10 cellular contexts compared by ENCODE assay signal in the genomic region with DNA sequence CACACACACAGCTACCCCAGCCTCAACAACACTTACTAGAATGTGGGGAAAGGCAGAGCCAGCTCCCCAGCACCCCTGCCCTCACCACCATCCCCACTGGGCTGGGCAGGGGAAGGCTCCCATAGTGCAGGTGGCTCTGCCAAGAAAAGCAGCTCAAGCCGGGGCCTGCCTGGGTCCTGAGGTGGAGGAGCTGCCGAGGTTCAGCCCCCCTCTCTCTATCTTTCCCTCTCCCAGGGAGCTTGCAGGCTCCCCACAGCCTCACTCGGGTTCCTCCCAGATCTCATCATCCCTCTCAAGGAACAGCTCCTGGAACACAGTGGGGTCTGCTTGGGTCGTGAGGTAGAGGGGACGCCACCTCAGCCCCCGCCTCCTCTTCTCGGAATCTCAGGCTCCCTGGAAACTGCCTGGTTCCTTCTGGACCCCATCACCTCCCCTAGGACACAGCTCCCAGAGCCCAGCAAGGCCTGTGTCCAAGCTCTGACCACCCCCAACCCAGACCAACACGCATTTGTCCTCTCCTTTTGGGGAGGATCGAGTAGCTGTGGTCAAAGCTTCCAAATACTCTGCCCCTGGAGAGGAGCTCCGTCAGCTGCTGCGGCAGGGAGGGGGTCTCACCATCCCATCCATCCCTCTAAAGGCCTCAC. TPM values are rescaled to one million over a fixed set of nuclear protein-coding genes. Genes with fewer than 3 reads are reported as not detected.
A peak's percentile ranks its signal among the peaks of the same experiment; 100 is the strongest.
DNase-seq lines count a peak whose midpoint lies in the region; ATAC-seq and TF ChIP-seq lines count a peak whose summit lies in the region.
"Had no signal": no experiment of that assay in that cellular context is flagged by ENCODE, and none has a peak within 500 bp of the region (broad histone marks: within the 10 kb centered on the region; RNA-seq: fewer than 3 reads in every experiment).

No MANE protein-coding gene starts in this region.

- H3K4me3 Mint-ChIP-seq in endothelial cell (ENCODE audit: unreplicated experiment), result peak overlapping the region; percentile 84
- H3K4me3 Mint-ChIP-seq in memory B cell, result no peak overlapping the region

- H3K4me3 ChIP-seq in MG63, result peak overlapping the region; percentile 63

- H3K36me3 ChIP-seq in MG63, result peaks cover 31% of the 10 kb centered on the region

- H3K27ac Mint-ChIP-seq in endothelial cell (ENCODE audit: unreplicated experiment) (peak overlapping the region; percentile 58), memory B cell (peak overlapping the region; percentile 40)

- H3K4me1 Mint-ChIP-seq in endothelial cell (ENCODE audit: unreplicated experiment), result peaks cover 47% of the 10 kb centered on the region
- H3K4me1 Mint-ChIP-seq in memory B cell, result peaks cover 2% of the 10 kb centered on the region

- TF ChIP-seq CTCF in endothelial cell (IDR thresholded peaks at IDR 0.05; ENCODE audit: unreplicated experiment), result no peak

- H3K9me3 Mint-ChIP-seq in endothelial cell (ENCODE audit: unreplicated experiment) (no peaks in the 10 kb centered on the region), memory B cell (no peaks in the 10 kb centered on the region)

- peaks cover 21% of the 10 kb centered on the region for H3K27me3 Mint-ChIP-seq in endothelial cell (ENCODE audit: unreplicated experiment)
- no peaks in the 10 kb centered on the region for H3K27me3 Mint-ChIP-seq in memory B cell

- H3K27me3 ChIP-seq in MG63, result no peaks in the 10 kb centered on the region

- no peaks in the 10 kb centered on the region for H3K9me3 ChIP-seq in MG63

- no peak for DNase-seq in MG63
- no peak for DNase-seq in endothelial cell (ENCODE audit: low spot score)
- no peak for DNase-seq in memory B cell (ENCODE audit: low spot score in 2 of 2)
- DNase-seq in epidermal melanocyte (ENCODE audit: insufficient read length, low spot score), result no peak
- no peak for DNase-seq in KG1 (lab: John Stamatoyannopoulos, UW)

- peak overlapping the region; percentile 30 for H3K27ac ChIP-seq in temporal lobe (ENCODE audit: low read depth, low read length)

- peaks cover 8% of the 10 kb centered on the region for H3K36me3 Mint-ChIP-seq in endothelial cell (ENCODE audit: low read depth, unreplicated experiment)
- H3K36me3 Mint-ChIP-seq in memory B cell, result no peaks in the 10 kb centered on the region

- ATAC-seq in memory B cell (ENCODE audit: low read depth) (no peak), GM19035 (IDR thresholded peaks at IDR 0.05; ENCODE audit: unreplicated experiment) (no peak), HG02852 (IDR thresholded peaks at IDR 0.05; ENCODE audit: unreplicated experiment) (no peak)

RNA-seq across cellular contexts. Expression of a gene that starts 0.7 kb away (rescaled TPM):
- 315 and 318 TPM in 2 replicates for total RNA-seq in MG63 (2014; rRNA removed; shearing (Covaris generic); ENCODE audit: low replicate concordance)
- total RNA-seq in endothelial cell (ENCODE audit: unreplicated experiment), result 363 TPM
- total RNA-seq in temporal lobe, result 12.8 TPM

RNA-seq across cellular contexts. Expression of a gene that starts 3.9 kb away (rescaled TPM):
- total RNA-seq in MG63 (2014; rRNA removed; shearing (Covaris generic); ENCODE audit: low replicate concordance), result 1.3 TPM in 1 of 2 replicates, not detected in the other
- total RNA-seq in endothelial cell (ENCODE audit: unreplicated experiment), result not detected
- 0.25 TPM for total RNA-seq in temporal lobe
- total RNA-seq: H4 had no signal

RNA-seq across cellular contexts. Expression of a gene that starts 15.1 kb away (rescaled TPM):
- total RNA-seq in MG63 (2014; rRNA removed; shearing (Covaris generic); ENCODE audit: low replicate concordance), result 128 and 143 TPM in 2 replicates
- total RNA-seq in endothelial cell (ENCODE audit: unreplicated experiment) (152 TPM), temporal lobe (14.0 TPM)

RNA-seq across cellular contexts. Expression of a gene that starts 16.0 kb away (rescaled TPM):
- total RNA-seq in MG63 (2014; rRNA removed; shearing (Covaris generic); ENCODE audit: low replicate concordance), result 0.99 TPM in 1 of 2 replicates, not detected in the other
- not detected for total RNA-seq in endothelial cell (ENCODE audit: unreplicated experiment)
- 2.2 TPM for total RNA-seq in temporal lobe
- total RNA-seq: pulmonary artery endothelial cell had no signal

RNA-seq across cellular contexts. Expression of a gene that starts 21.6 kb away (rescaled TPM):
- 61.0 and 72.4 TPM in 2 replicates for total RNA-seq in MG63 (2014; rRNA removed; shearing (Covaris generic); ENCODE audit: low replicate concordance)
- total RNA-seq in endothelial cell (ENCODE audit: unreplicated experiment) (59.3 TPM), temporal lobe (61.2 TPM)

Comparison
In these comparisons a context has a peak if more than half of its experiments do, and no peak if none do; other contexts are left out.
1. RNA of a gene that starts 0.7 kb away (total RNA-seq): 363 TPM in endothelial cell (single experiment) and 315 to 318 TPM in MG63; 12.8 TPM in temporal lobe (single experiment); every median in the first group is over 10 times any median in the second.